10 cellular contexts compared by ENCODE assay signal in genomic region chr17:74971842-74972106, GRCh38. TPM values are rescaled to one million over a fixed set of nuclear protein-coding genes. Genes with fewer than 3 reads are reported as not detected.
A peak's percentile ranks its signal among the peaks of the same experiment; 100 is the strongest.
DNase-seq lines count a peak whose midpoint lies in the region; ATAC-seq and TF ChIP-seq lines count a peak whose summit lies in the region.
"Had no signal": no experiment of that assay in that cellular context is flagged by ENCODE, and none has a peak within 500 bp of the region (broad histone marks: within the 10 kb centered on the region; RNA-seq: fewer than 3 reads in every experiment).

No MANE protein-coding gene starts in this region.

- no peak for DNase-seq in activated naive CD4-positive, alpha-beta T cell treated with Interleukin-2 at 50 U/mL for 16 hours
- DNase-seq in naive thymus-derived CD4-positive, alpha-beta T cell: no peak
- DNase-seq in upper lobe of right lung: no peak
- no peak for DNase-seq in AG08396 (ENCODE audit: low spot score)
- no peak for DNase-seq in DMS 273 (lab: John Stamatoyannopoulos, UW; ENCODE audit: unreplicated experiment)
- no peak for DNase-seq in DMS53 treated with DMSO at 0.1 percent for 48 hours (lab: John Stamatoyannopoulos, UW; ENCODE audit: unreplicated experiment)
- DNase-seq: HCEC 1CT had no signal

- H3K27me3 ChIP-seq in duodenal mucosa (ENCODE audit: control insufficient read depth in 1 of 2, insufficient read depth in 2 of 2, low read length in 2 of 2) (peaks cover 0 to 4% of the 10 kb centered on the region in 2 donors), upper lobe of right lung (peaks cover 8% of the 10 kb centered on the region)
- H3K27me3 ChIP-seq in naive thymus-derived CD4-positive, alpha-beta T cell (ENCODE audit: control insufficient read depth in 2 of 2, insufficient read depth in 2 of 2, low read length in 2 of 2): no peaks in the 10 kb centered on the region

- H3K4me1 Mint-ChIP-seq in activated naive CD4-positive, alpha-beta T cell treated with anti-CD3 and anti-CD28 coated beads, Interleukin-2, amount 50 U/mL, for 24 hours: peaks cover 9% of the 10 kb centered on the region
- peaks cover 5 to 18% (median 7%) of the 10 kb centered on the region in 7 donors for H3K4me1 Mint-ChIP-seq in naive thymus-derived CD4-positive, alpha-beta T cell

- H3K4me1 ChIP-seq in duodenal mucosa (ENCODE audit: control insufficient read depth in 1 of 2, insufficient read depth in 2 of 2, low read length in 2 of 2) (peaks cover 29 to 54% of the 10 kb centered on the region in 2 donors), upper lobe of right lung (peaks cover 18% of the 10 kb centered on the region)
- H3K4me1 ChIP-seq in naive thymus-derived CD4-positive, alpha-beta T cell (ENCODE audit: control insufficient read depth in 2 of 2, insufficient read depth in 2 of 2, low read length in 2 of 2): peaks cover 4 to 9% of the 10 kb centered on the region in 2 donors

- H3K27ac ChIP-seq in duodenal mucosa (ENCODE audit: low read depth, low read length) (peak overlapping the region; percentile 42), upper lobe of right lung (peak overlapping the region; percentile 47)
- peak overlapping the region; percentile 51 for H3K27ac ChIP-seq in naive thymus-derived CD4-positive, alpha-beta T cell (ENCODE audit: low read depth, low read length)

- CTCF ChIA-PET in naive thymus-derived CD4-positive, alpha-beta T cell (lab: Charles Lee): interaction anchor here (0.7 to 2.8 kb wide), 2 partner anchors 41 to 266 kb away, joined by 3 to 13 read pairs; partner anchors contain the start of gene MRPL58

- peak overlapping the region; percentile 75 to 78 for H3K4me3 ChIP-seq in duodenal mucosa (ENCODE audit: low read depth in 1 of 2, low read length in 2 of 2)
- no peak overlapping the region for H3K4me3 ChIP-seq in naive thymus-derived CD4-positive, alpha-beta T cell (ENCODE audit: low read length)
- H3K4me3 ChIP-seq in upper lobe of right lung: peak overlapping the region; percentile 65

- no peaks in the 10 kb centered on the region for H3K27me3 Mint-ChIP-seq in activated naive CD4-positive, alpha-beta T cell treated with anti-CD3 and anti-CD28 coated beads, Interleukin-2, amount 50 U/mL, for 24 hours
- peaks cover 0 to 54% (median 7%) of the 10 kb centered on the region in 5 donors for H3K27me3 Mint-ChIP-seq in naive thymus-derived CD4-positive, alpha-beta T cell

- H3K36me3 ChIP-seq in duodenal mucosa (ENCODE audit: control insufficient read depth in 1 of 2, insufficient read depth in 2 of 2, low read length in 2 of 2): no peaks in the 10 kb centered on the region
- no peaks in the 10 kb centered on the region for H3K36me3 ChIP-seq in naive thymus-derived CD4-positive, alpha-beta T cell (ENCODE audit: control insufficient read depth in 2 of 3, insufficient read depth in 3 of 3, low read length in 3 of 3)
- H3K36me3 ChIP-seq in upper lobe of right lung: no peaks in the 10 kb centered on the region

- no peak for TF ChIP-seq CTCF in upper lobe of right lung (IDR thresholded peaks at IDR 0.05)

- H3K9me3 ChIP-seq in duodenal mucosa (ENCODE audit: control insufficient read depth in 1 of 2, low read length in 2 of 2) (no peaks in the 10 kb centered on the region), upper lobe of right lung (no peaks in the 10 kb centered on the region)
- no peaks in the 10 kb centered on the region for H3K9me3 ChIP-seq in naive thymus-derived CD4-positive, alpha-beta T cell (ENCODE audit: control insufficient read depth in 2 of 3, low read length in 3 of 3)

- POLR2A ChIA-PET in naive thymus-derived CD4-positive, alpha-beta T cell (lab: Charles Lee): interaction anchor here (0.6 to 2.0 kb wide), 9 partner anchors 10 to 99 kb away, joined by 3 to 15 read pairs (median 4); partner anchors contain the start of genes CDR2L and MRPL58

- no peak overlapping the region for H3K27ac Mint-ChIP-seq in activated naive CD4-positive, alpha-beta T cell treated with anti-CD3 and anti-CD28 coated beads, Interleukin-2, amount 50 U/mL, for 24 hours
- H3K27ac Mint-ChIP-seq in naive thymus-derived CD4-positive, alpha-beta T cell: peak overlapping the region in 2 of 9 donors; percentile 14 to 36

- intact Hi-C loops in naive thymus-derived CD4-positive, alpha-beta T cell (cut with micrococcal nuclease): loop anchor here (1.0 to 5.0 kb wide), 6 partner anchors 11 to 436 kb away; partner anchors contain the start of genes CDR2L (in 2 of the 2) and GRB2 (in 1 of the 2)
- intact Hi-C loops in upper lobe of right lung (cut with DNase I): no loop called here

- H3K9me3 Mint-ChIP-seq in activated naive CD4-positive, alpha-beta T cell treated with anti-CD3 and anti-CD28 coated beads, Interleukin-2, amount 50 U/mL, for 24 hours: no peaks in the 10 kb centered on the region
- no peaks in the 10 kb centered on the region for H3K9me3 Mint-ChIP-seq in naive thymus-derived CD4-positive, alpha-beta T cell

- peak overlapping the region; percentile 71 to 91 for H3K9ac ChIP-seq in duodenal mucosa (ENCODE audit: low read depth in 1 of 2, low read length in 2 of 2)

- no peak for ATAC-seq in naive thymus-derived CD4-positive, alpha-beta T cell
- ATAC-seq in upper lobe of right lung: no peak

- peak overlapping the region; percentile 55 for H3K4me3 Mint-ChIP-seq in activated naive CD4-positive, alpha-beta T cell treated with anti-CD3 and anti-CD28 coated beads, Interleukin-2, amount 50 U/mL, for 24 hours
- peak overlapping the region; percentile 45 to 98 (median 76) for H3K4me3 Mint-ChIP-seq in naive thymus-derived CD4-positive, alpha-beta T cell

- no peaks in the 10 kb centered on the region for H3K36me3 Mint-ChIP-seq in activated naive CD4-positive, alpha-beta T cell treated with anti-CD3 and anti-CD28 coated beads, Interleukin-2, amount 50 U/mL, for 24 hours
- H3K36me3 Mint-ChIP-seq in naive thymus-derived CD4-positive, alpha-beta T cell: no peaks in the 10 kb centered on the region

RNA-seq across cellular contexts. Expression of gene HID1, which starts 0.8 kb away (rescaled TPM):
- total RNA-seq in naive thymus-derived CD4-positive, alpha-beta T cell: 10 to 100 TPM in 4 of 5 experiments, under 1 TPM in 1; 0.60 to 25.2 (median 14.8) TPM
- polyA plus RNA-seq in naive thymus-derived CD4-positive, alpha-beta T cell: 1 to 10 TPM; 4.8 to 7.0 TPM
- total RNA-seq in upper lobe of right lung: 33.5 TPM

RNA-seq across cellular contexts. Expression of gene CDR2L, which starts 15.7 kb away (rescaled TPM):
- under 1 TPM in 3 of 5 experiments, not detected in 2; 0.08 to 0.17 (median 0.16) TPM for total RNA-seq in naive thymus-derived CD4-positive, alpha-beta T cell
- not detected for polyA plus RNA-seq in naive thymus-derived CD4-positive, alpha-beta T cell
- 21.8 TPM for total RNA-seq in upper lobe of right lung

RNA-seq across cellular contexts. Expression of gene OTOP3, which starts 36.1 kb away (rescaled TPM):
- not detected for total RNA-seq in naive thymus-derived CD4-positive, alpha-beta T cell
- polyA plus RNA-seq in naive thymus-derived CD4-positive, alpha-beta T cell: not detected
- total RNA-seq in upper lobe of right lung: not detected
- total RNA-seq: mononuclear cell had no signal

RNA-seq across cellular contexts. Expression of gene MRPL58, which starts 40.7 kb away (rescaled TPM):
- total RNA-seq in naive thymus-derived CD4-positive, alpha-beta T cell: 10 to 100 TPM; 11.7 to 46.1 (median 23.0) TPM
- 10 to 100 TPM; 55.3 to 71.4 TPM for polyA plus RNA-seq in naive thymus-derived CD4-positive, alpha-beta T cell
- total RNA-seq in upper lobe of right lung: 21.6 TPM

RNA-seq across cellular contexts. Expression of gene OTOP2, which starts 47.7 kb away (rescaled TPM):
- total RNA-seq in naive thymus-derived CD4-positive, alpha-beta T cell: not detected
- not detected for polyA plus RNA-seq in naive thymus-derived CD4-positive, alpha-beta T cell
- total RNA-seq in upper lobe of right lung: not detected
- total RNA-seq: mononuclear cell had no signal

Comparison
In these comparisons a context has a peak if more than half of its experiments do, and no peak if none do; other contexts are left out.
1. RNA of gene CDR2L, which starts 15.7 kb away (total RNA-seq): 21.8 TPM in upper lobe of right lung (single experiment); 0.08 to 0.17 TPM in naive thymus-derived CD4-positive, alpha-beta T cell; every median in the first group is over 10 times any median in the second.
2. Peak in every context shown above with its lines, with median percentiles within 50 percentile points of each other: H3K27ac ChIP-seq.